In genomic region chr21:25858328-25858727, GRCh38 we compare ENCODE assay signal across 15 cellular contexts.
A peak's percentile ranks its signal among the peaks of the same experiment; 100 is the strongest.
DNase-seq lines count a peak whose midpoint lies in the region; ATAC-seq and TF ChIP-seq lines count a peak whose summit lies in the region.
"Had no signal": no experiment of that assay in that cellular context is flagged by ENCODE, and none has a peak within 500 bp of the region (broad histone marks: within the 10 kb centered on the region; RNA-seq: fewer than 3 reads in every experiment).

No MANE protein-coding gene starts in this region.

- H3K36me3 Mint-ChIP-seq in mesothelial cell of epicardium = peaks cover 3% of the 10 kb centered on the region

- H3K9me3 Mint-ChIP-seq in mesothelial cell of epicardium = peaks cover 8% of the 10 kb centered on the region
- H3K9me3 Mint-ChIP-seq: CD4-positive, alpha-beta T cell; HFFc6 had no signal

- H3K27me3 Mint-ChIP-seq in mesothelial cell of epicardium (ENCODE audit: low read depth) = no peaks in the 10 kb centered on the region
- H3K27me3 Mint-ChIP-seq: B cell; CD4-positive, alpha-beta T cell had no signal

- H3K27ac Mint-ChIP-seq in mesothelial cell of epicardium = peak overlapping the region; percentile 83
- H3K27ac Mint-ChIP-seq: B cell; CD4-positive, alpha-beta T cell; HFFc6 had no signal

- peaks cover 32% of the 10 kb centered on the region for H3K4me1 Mint-ChIP-seq in mesothelial cell of epicardium
- H3K4me1 Mint-ChIP-seq: B cell had no signal

- TF ChIP-seq CTCF in mesothelial cell of epicardium (IDR thresholded peaks at IDR 0.05; ENCODE audit: unreplicated experiment) = no peak

- ATAC-seq in HG03354 (IDR thresholded peaks at IDR 0.05; ENCODE audit: poor library complexity, severe bottlenecking, unreplicated experiment) (no peak), HG02588 (IDR thresholded peaks at IDR 0.05; ENCODE audit: unreplicated experiment) (no peak)

- H3K4me3 Mint-ChIP-seq in mesothelial cell of epicardium = no peak overlapping the region
- H3K4me3 Mint-ChIP-seq: B cell; CD4-positive, alpha-beta T cell; HFFc6 had no signal

- DNase-seq in NCI-H2107 treated with DMSO at 0.1 percent for 48 hours (lab: John Stamatoyannopoulos, UW; ENCODE audit: unreplicated experiment) (peak; percentile 47), NCI-H2107 (lab: John Stamatoyannopoulos, UW) (no peak), NCI-H1436 treated with DMSO at 0.1 percent for 48 hours (lab: John Stamatoyannopoulos, UW) (peak; percentile 8), NCI-H345 treated with DMSO at 0.1 percent for 48 hours (lab: John Stamatoyannopoulos, UW; ENCODE audit: unreplicated experiment) (peak; percentile 31), mesothelial cell of epicardium (ENCODE audit: low spot score in 2 of 2, unreplicated experiment in 2 of 2) (no peak)
- no peak for DNase-seq in activated CD4-positive, alpha-beta T cell treated with anti-CD3 and anti-CD28 coated beads for 4 hours
- DNase-seq: C1 segment of cervical spinal cord; Calu3; CD4-positive, alpha-beta T cell; DMS 273 treated with DMSO at 0.1 percent for 48 hours; HCEC 1CT; HFFc6 had no signal

Comparison
In these comparisons a context has a peak if more than half of its experiments do, and no peak if none do; other contexts are left out.
1. DNase-seq: peak in NCI-H2107 treated with DMSO at 0.1 percent for 48 hours (single experiment), NCI-H1436 treated with DMSO at 0.1 percent for 48 hours (single experiment) and NCI-H345 treated with DMSO at 0.1 percent for 48 hours (single experiment); none in NCI-H2107 (single experiment), mesothelial cell of epicardium (0 of 2) and activated CD4-positive, alpha-beta T cell treated with anti-CD3 and anti-CD28 coated beads for 4 hours (0 of 2).